ENCODE assay signal across 11 cellular contexts in genomic region chr7:101900103-101900502, GRCh38.
A peak's percentile ranks its signal among the peaks of the same experiment; 100 is the strongest.
DNase-seq lines count a peak whose midpoint lies in the region; ATAC-seq and TF ChIP-seq lines count a peak whose summit lies in the region.
"Had no signal": no experiment of that assay in that cellular context is flagged by ENCODE, and none has a peak within 500 bp of the region (broad histone marks: within the 10 kb centered on the region; RNA-seq: fewer than 3 reads in every experiment).

No MANE protein-coding gene starts in this region.

- ATAC-seq in HG02642 (IDR thresholded peaks at IDR 0.05; ENCODE audit: poor library complexity, unreplicated experiment) = no peak
- ATAC-seq in HG03280 (IDR thresholded peaks at IDR 0.05; ENCODE audit: unreplicated experiment) = no peak

- DNase-seq in HFF-Myc (ENCODE audit: extremely low read depth, low read depth) (no peak), cerebellar nuclear complex (lab: John Stamatoyannopoulos, UW) (peak; percentile 91 to 95), hippocampal formation (lab: John Stamatoyannopoulos, UW) (peak; percentile 25 to 44), superior temporal gyrus (ENCODE audit: extremely low spot score) (peak; percentile 62), progenitor cell of endocrine pancreas (ENCODE audit: low spot score, unreplicated experiment) (no peak), Calu3 (no peak)
- DNase-seq: activated CD4-positive, CD25-positive, alpha-beta regulatory T cell; activated effector memory CD4-positive, alpha-beta T cell treated with anti-CD3 and anti-CD28 coated beads, Interleukin-2, amount 50 U/mL, for 16 hours; NCI-H2029 had no signal

- no peak for TF ChIP-seq CTCF in HFF-Myc (IDR thresholded peaks at IDR 0.05; ENCODE audit: low read depth, low read length, missing control alignments)
- TF ChIP-seq CTCF in progenitor cell of endocrine pancreas (IDR thresholded peaks at IDR 0.05; ENCODE audit: unreplicated experiment) = no peak
- no peak for TF ChIP-seq CTCF in Calu3 (IDR thresholded peaks at IDR 0.05; ENCODE audit: unreplicated experiment)

- intact Hi-C loops in Calu3 (cut with micrococcal nuclease; ENCODE audit: unreplicated experiment) = no loop called here

- H3K4me3 Mint-ChIP-seq in progenitor cell of endocrine pancreas (ENCODE audit: low read depth) (no peak overlapping the region), Calu3 (ENCODE audit: low read depth, unreplicated experiment) (no peak overlapping the region)

- H3K27me3 Mint-ChIP-seq in progenitor cell of endocrine pancreas (no peaks in the 10 kb centered on the region), Calu3 (ENCODE audit: unreplicated experiment) (no peaks in the 10 kb centered on the region)

- H3K4me1 Mint-ChIP-seq in progenitor cell of endocrine pancreas (ENCODE audit: low read depth) (peaks cover 11% of the 10 kb centered on the region), Calu3 (ENCODE audit: low read depth, unreplicated experiment) (no peaks in the 10 kb centered on the region)

- 0 out of 2 replicates have a peak overlapping the region, but pooled peaks have one; percentile 14 for H3K4me3 ChIP-seq in HFF-Myc (replicated peaks; ENCODE audit: low read depth, low read length)

- H3K9me3 Mint-ChIP-seq in progenitor cell of endocrine pancreas (ENCODE audit: low read depth) = no peaks in the 10 kb centered on the region
- H3K9me3 Mint-ChIP-seq in Calu3 (ENCODE audit: low read depth, unreplicated experiment) = no peaks in the 10 kb centered on the region

- no TSS peak for BruUV-seq in Calu3 (replicated peaks; lab: Mats Ljungman, UMichigan)

- H3K36me3 Mint-ChIP-seq in progenitor cell of endocrine pancreas (ENCODE audit: insufficient read depth) (peaks cover 4% of the 10 kb centered on the region), Calu3 (ENCODE audit: insufficient read depth, unreplicated experiment) (no peaks in the 10 kb centered on the region)

- CTCF ChIA-PET in Calu3 (lab: Charles Lee) = interaction anchor here (0.6 kb wide), 1 partner anchor 103 kb away, joined by 7 read pairs; no protein-coding TSS in a partner anchor

- H3K27ac Mint-ChIP-seq in progenitor cell of endocrine pancreas (no peak overlapping the region), Calu3 (ENCODE audit: unreplicated experiment) (no peak overlapping the region)

Comparison
In these comparisons a context has a peak if more than half of its experiments do, and no peak if none do; other contexts are left out.
1. DNase-seq: peak in cerebellar nuclear complex (2 of 2), hippocampal formation (2 of 2) and superior temporal gyrus (single experiment); none in HFF-Myc (single experiment), progenitor cell of endocrine pancreas (single experiment) and Calu3 (single experiment).